8 cellular contexts compared by ENCODE assay signal in genomic region chr9:35079426-35080341, GRCh38. TPM values are rescaled to one million over a fixed set of nuclear protein-coding genes. Genes with fewer than 3 reads are reported as not detected.
A peak's percentile ranks its signal among the peaks of the same experiment; 100 is the strongest.
DNase-seq lines count a peak whose midpoint lies in the region; ATAC-seq lines count a peak whose summit lies in the region.

FANCG (minus strand) TSS chr9:35079942; CDS start chr9:35079524, 418 bp downstream.

- CTCF ChIA-PET in activated CD4-positive, alpha-beta T cell treated with anti-CD3 and anti-CD28 coated beads for 36 hours (lab: Charles Lee), result interaction anchor here (0.6 to 7.5 kb wide), 19 partner anchors 10 to 953 kb away, joined by 3 to 54 read pairs (median 4); partner anchors contain the start of genes HINT2, MYORG, PIGO and STOML2

- H3K4me3 Mint-ChIP-seq in activated CD4-positive, alpha-beta T cell treated with anti-CD3 and anti-CD28 coated beads for 36 hours, result peak within 1 kb of the TSS; percentile 81

- ATAC-seq in GM19035 (IDR thresholded peaks at IDR 0.05; ENCODE audit: unreplicated experiment) (peak; percentile 89), HG03354 (IDR thresholded peaks at IDR 0.05; ENCODE audit: poor library complexity, severe bottlenecking, unreplicated experiment) (peak; percentile 88)
- ATAC-seq in activated CD4-positive, alpha-beta T cell treated with anti-CD3 and anti-CD28 coated beads for 36 hours, result peak; percentile 94

- POLR2A ChIA-PET in activated CD4-positive, alpha-beta T cell treated with anti-CD3 and anti-CD28 coated beads for 36 hours (lab: Charles Lee), result interaction anchor here (0.6 to 2.6 kb wide), 9 partner anchors 8 to 378 kb away, joined by 3 to 15 read pairs (median 5); partner anchors contain the start of genes ATOSB, STOML2 and VCP

- H3K27ac Mint-ChIP-seq in activated CD4-positive, alpha-beta T cell treated with anti-CD3 and anti-CD28 coated beads for 36 hours, result peak within 1 kb of the TSS; percentile 96

- H3K27me3 Mint-ChIP-seq in activated CD4-positive, alpha-beta T cell treated with anti-CD3 and anti-CD28 coated beads for 36 hours, result no peaks in the 10 kb centered on the region

- H3K4me1 Mint-ChIP-seq in activated CD4-positive, alpha-beta T cell treated with anti-CD3 and anti-CD28 coated beads for 36 hours, result peaks cover 16% of the 10 kb centered on the region

- peak within 1 kb of the TSS; percentile 69 for H3K27ac ChIP-seq in cingulate gyrus (ENCODE audit: low read depth, low read length)

- H3K9me3 Mint-ChIP-seq in activated CD4-positive, alpha-beta T cell treated with anti-CD3 and anti-CD28 coated beads for 36 hours (ENCODE audit: low read depth), result no peaks in the 10 kb centered on the region

- intact Hi-C loops in activated CD4-positive, alpha-beta T cell treated with anti-CD3 and anti-CD28 coated beads for 36 hours (cut with DNase I, micrococcal nuclease), result loop anchor here (1.0 to 10.0 kb wide), 6 partner anchors 7 to 1785 kb away; partner anchors contain the start of genes PIGO (in 2 of the 2), VCP (in 2 of the 2), ATOSB (in 1 of the 2) and NFX1 (in 1 of the 2)

- peaks cover 28% of the 10 kb centered on the region for H3K36me3 Mint-ChIP-seq in activated CD4-positive, alpha-beta T cell treated with anti-CD3 and anti-CD28 coated beads for 36 hours (ENCODE audit: low read depth)

- DNase-seq in AG20443 (ENCODE audit: low spot score) (peak; percentile 95), NCI-H460 (ENCODE audit: extremely low read depth, low read depth) (peak; percentile 82), kidney tubule cell (ENCODE audit: low spot score) (peak; percentile 93)
- peak; percentile 93 for DNase-seq in activated CD4-positive, alpha-beta T cell treated with anti-CD3 and anti-CD28 coated beads for 36 hours
- peak; percentile 61 to 82 (median 70) for DNase-seq in stimulated activated CD4-positive, alpha-beta T cell treated with anti-CD3 and anti-CD28 coated beads, Interleukin-1b, Interleukin-23, amount 100 ng/mL, for 24 hours (ENCODE audit: low read depth in 4 of 4, low spot score in 1 of 4)

RNA-seq across cellular contexts. Expression of gene FANCG, which starts in this region (rescaled TPM):
- 22.6 and 25.5 TPM in 2 replicates for total RNA-seq in NCI-H460 (2014; rRNA removed; shearing (Covaris generic))
- 112 and 123 TPM in 2 replicates for polyA plus RNA-seq in NCI-H460 (2014; cell fraction: nucleus; rRNA removed)
- 10 to 100 TPM; 92.8 to 93.4 TPM for total RNA-seq in activated CD4-positive, alpha-beta T cell treated with anti-CD3 and anti-CD28 coated beads for 36 hours

Comparison
In these comparisons a context has a peak if more than half of its experiments do, and no peak if none do; other contexts are left out.
1. Peak in every context shown above with its lines: DNase-seq, ATAC-seq and H3K27ac ChIP-seq.